Comparison of ENCODE assay signal across 8 cellular contexts in the genomic region with DNA sequence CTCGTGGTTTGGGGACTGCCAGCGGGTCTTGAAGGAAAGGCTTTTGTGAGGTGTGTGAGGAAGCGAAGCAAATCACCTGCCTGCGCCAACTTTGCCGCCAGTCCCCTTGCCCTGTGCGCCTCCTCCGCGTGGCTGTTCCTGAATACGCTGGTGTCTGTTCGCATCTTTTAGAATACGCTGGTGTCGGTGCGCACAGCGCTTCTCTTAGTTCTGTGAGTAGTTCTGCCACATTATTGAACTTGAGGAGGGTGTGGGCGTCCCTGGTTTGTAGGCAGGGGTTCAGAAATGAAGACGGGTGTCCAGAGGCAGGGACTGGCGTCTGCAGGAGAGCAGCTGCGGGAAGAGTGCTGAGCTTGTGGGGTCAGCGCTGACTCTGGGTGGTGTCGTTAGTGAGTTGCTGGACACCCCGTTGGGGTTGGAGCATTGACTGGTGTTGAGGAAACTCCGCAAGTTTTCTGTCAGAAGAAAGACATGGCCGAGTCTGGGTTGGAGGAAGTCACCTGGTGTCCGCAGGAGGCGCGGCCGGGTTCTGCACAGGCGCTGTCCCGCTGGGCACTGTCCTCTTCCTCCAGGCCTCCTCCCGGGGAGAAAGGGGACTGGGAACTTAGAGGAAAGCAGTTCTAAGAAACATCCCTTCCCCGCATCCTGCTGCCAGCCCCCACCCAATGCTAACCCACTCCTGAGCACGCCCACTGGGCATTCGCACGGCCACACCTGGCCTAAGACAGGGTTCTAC. TPM values are rescaled to one million over a fixed set of nuclear protein-coding genes. Genes with fewer than 3 reads are reported as not detected.
DNase-seq lines count a peak whose midpoint lies in the region; ATAC-seq and TF ChIP-seq lines count a peak whose summit lies in the region.

No MANE protein-coding gene starts in this region.

- peaks cover 24% of the 10 kb centered on the region for H3K4me1 Mint-ChIP-seq in activated T-helper 2 cell treated with anti-CD3 and anti-CD28 coated beads, Interferon-gamma antibody, Interleukin-2, Interleukin-4, amounts not matched to agents 10 μg/mL and 5 μg/mL and 100 μg/mL, durations not matched to agents 14 hours and 24 hours and 36 hours (ENCODE audit: low read depth)
- peaks cover 7% of the 10 kb centered on the region for H3K4me1 Mint-ChIP-seq in glutamatergic neuron (ENCODE audit: low read depth, unreplicated experiment)

- H3K27me3 Mint-ChIP-seq in activated T-helper 2 cell treated with anti-CD3 and anti-CD28 coated beads, Interferon-gamma antibody, Interleukin-2, Interleukin-4, amounts not matched to agents 10 μg/mL and 5 μg/mL and 100 μg/mL, durations not matched to agents 14 hours and 24 hours and 36 hours (ENCODE audit: low read depth), result no peaks in the 10 kb centered on the region
- peaks cover 8% of the 10 kb centered on the region for H3K27me3 Mint-ChIP-seq in glutamatergic neuron (ENCODE audit: unreplicated experiment)

- DNase-seq in DMS 273 treated with DMSO at 0.1 percent for 48 hours (lab: John Stamatoyannopoulos, UW), result peak; percentile 0
- DNase-seq in NB4 (ENCODE audit: low read depth), result peak; percentile 66
- DNase-seq in activated T-helper 2 cell treated with anti-CD3 and anti-CD28 coated beads, Interferon-gamma antibody, Interleukin-2, Interleukin-4, amounts not matched to agents 10 μg/mL and 5 μg/mL and 100 μg/mL, durations not matched to agents 14 hours and 24 hours and 36 hours (ENCODE audit: low spot score), result peak; percentile 23
- DNase-seq in glutamatergic neuron, result peak; percentile 55
- DNase-seq in osteoblast (ENCODE audit: insufficient read length, low spot score, missing footprints), result peak; percentile 65
- no peak for DNase-seq in Ammon's horn (ENCODE audit: low spot score)
- no peak for DNase-seq in NCI-H187 (lab: John Stamatoyannopoulos, UW)

- peak overlapping the region; percentile 67 for H3K27ac ChIP-seq in osteoblast (ENCODE audit: low read depth, low read length)

- no peaks in the 10 kb centered on the region for H3K9me3 ChIP-seq in osteoblast (ENCODE audit: low read depth, low read length)

- H3K9me3 Mint-ChIP-seq in activated T-helper 2 cell treated with anti-CD3 and anti-CD28 coated beads, Interferon-gamma antibody, Interleukin-2, Interleukin-4, amounts not matched to agents 10 μg/mL and 5 μg/mL and 100 μg/mL, durations not matched to agents 14 hours and 24 hours and 36 hours, result peaks cover 37% of the 10 kb centered on the region
- peaks cover 2% of the 10 kb centered on the region for H3K9me3 Mint-ChIP-seq in glutamatergic neuron (ENCODE audit: unreplicated experiment)

- no peaks in the 10 kb centered on the region for H4K20me1 ChIP-seq in osteoblast (ENCODE audit: insufficient read depth, low read length)

- H3K4me1 ChIP-seq in osteoblast (ENCODE audit: insufficient read depth, low read length), result peaks cover 6% of the 10 kb centered on the region

- peak overlapping the region; percentile 96 for H3K4me3 Mint-ChIP-seq in activated T-helper 2 cell treated with anti-CD3 and anti-CD28 coated beads, Interferon-gamma antibody, Interleukin-2, Interleukin-4, amounts not matched to agents 10 μg/mL and 5 μg/mL and 100 μg/mL, durations not matched to agents 14 hours and 24 hours and 36 hours (ENCODE audit: low read depth)
- H3K4me3 Mint-ChIP-seq in glutamatergic neuron (ENCODE audit: unreplicated experiment), result peak overlapping the region; percentile 99

- peak; percentile 25 for ATAC-seq in GM21526 (IDR thresholded peaks at IDR 0.05; ENCODE audit: low FRiP score, unreplicated experiment)

- peak overlapping the region; percentile 97 for H2AFZ ChIP-seq in osteoblast (ENCODE audit: low read length)

- H3K4me3 ChIP-seq in NB4 (ENCODE audit: low read depth, low read length) (peak overlapping the region; percentile 90), osteoblast (ENCODE audit: insufficient read depth, low read length) (peak overlapping the region; percentile 83)

- peak overlapping the region; percentile 97 for H3K27ac Mint-ChIP-seq in activated T-helper 2 cell treated with anti-CD3 and anti-CD28 coated beads, Interferon-gamma antibody, Interleukin-2, Interleukin-4, amounts not matched to agents 10 μg/mL and 5 μg/mL and 100 μg/mL, durations not matched to agents 14 hours and 24 hours and 36 hours
- H3K27ac Mint-ChIP-seq in glutamatergic neuron (ENCODE audit: unreplicated experiment), result peak overlapping the region; percentile 99

- H3K79me2 ChIP-seq in osteoblast (ENCODE audit: insufficient read depth, low read length), result peaks cover 34% of the 10 kb centered on the region

- peak overlapping the region; percentile 89 for H3K4me2 ChIP-seq in osteoblast (ENCODE audit: insufficient read depth, low read length)

- intact Hi-C loops in activated T-helper 2 cell treated with anti-CD3 and anti-CD28 coated beads, Interferon-gamma antibody, Interleukin-2, Interleukin-4, amounts not matched to agents 10 μg/mL and 5 μg/mL and 100 μg/mL, durations not matched to agents 14 hours and 24 hours and 36 hours (cut with micrococcal nuclease), result loop anchor here (2.0 kb wide), 1 partner anchor 212 kb away; a partner anchor contains a TSS

- H3K27me3 ChIP-seq in osteoblast (ENCODE audit: insufficient read depth, low read length), result no peaks in the 10 kb centered on the region

- H3K36me3 ChIP-seq in osteoblast (ENCODE audit: insufficient read depth, low read length), result no peaks in the 10 kb centered on the region

- TF ChIP-seq CTCF in NB4 (IDR thresholded peaks at IDR 0.05; ENCODE audit: low read depth, low read length) (no peak), glutamatergic neuron (IDR thresholded peaks at IDR 0.05; ENCODE audit: partially characterized antibody, unreplicated experiment) (no peak), osteoblast (IDR thresholded peaks at IDR 0.05; ENCODE audit: extremely low read depth, low read depth, low read length) (no peak)

- TF ChIP-seq POLR2A in NB4 (IDR thresholded peaks at IDR 0.05; ENCODE audit: extremely low read depth, insufficient read length), result no peak

- H3K36me3 Mint-ChIP-seq in activated T-helper 2 cell treated with anti-CD3 and anti-CD28 coated beads, Interferon-gamma antibody, Interleukin-2, Interleukin-4, amounts not matched to agents 10 μg/mL and 5 μg/mL and 100 μg/mL, durations not matched to agents 14 hours and 24 hours and 36 hours (ENCODE audit: low read depth), result peaks cover 54% of the 10 kb centered on the region
- peaks cover 15% of the 10 kb centered on the region for H3K36me3 Mint-ChIP-seq in glutamatergic neuron (ENCODE audit: unreplicated experiment)

RNA-seq across cellular contexts. Expression of a gene that starts 1.0 kb away (rescaled TPM):
- total RNA-seq in activated T-helper 2 cell treated with anti-CD3 and anti-CD28 coated beads, Interferon-gamma antibody, Interleukin-2, Interleukin-4, amounts not matched to agents 10 μg/mL and 5 μg/mL and 100 μg/mL, durations not matched to agents 14 hours and 24 hours and 36 hours, result 8.6 and 8.8 TPM in 2 replicates
- total RNA-seq in glutamatergic neuron (ENCODE audit: unreplicated experiment) (10.7 TPM), osteoblast (5.6 and 5.8 TPM in 2 replicates)

Comparison
In these comparisons a context has a peak if more than half of its experiments do, and no peak if none do; other contexts are left out.
1. DNase-seq: peak in DMS 273 treated with DMSO at 0.1 percent for 48 hours (single experiment), NB4 (single experiment), activated T-helper 2 cell treated with anti-CD3 and anti-CD28 coated beads, Interferon-gamma antibody, Interleukin-2, Interleukin-4, amounts not matched to agents 10 μg/mL and 5 μg/mL and 100 μg/mL, durations not matched to agents 14 hours and 24 hours and 36 hours (single experiment), glutamatergic neuron (single experiment) and osteoblast (single experiment); none in Ammon's horn (single experiment) and NCI-H187 (0 of 2).